In the genomic region with DNA sequence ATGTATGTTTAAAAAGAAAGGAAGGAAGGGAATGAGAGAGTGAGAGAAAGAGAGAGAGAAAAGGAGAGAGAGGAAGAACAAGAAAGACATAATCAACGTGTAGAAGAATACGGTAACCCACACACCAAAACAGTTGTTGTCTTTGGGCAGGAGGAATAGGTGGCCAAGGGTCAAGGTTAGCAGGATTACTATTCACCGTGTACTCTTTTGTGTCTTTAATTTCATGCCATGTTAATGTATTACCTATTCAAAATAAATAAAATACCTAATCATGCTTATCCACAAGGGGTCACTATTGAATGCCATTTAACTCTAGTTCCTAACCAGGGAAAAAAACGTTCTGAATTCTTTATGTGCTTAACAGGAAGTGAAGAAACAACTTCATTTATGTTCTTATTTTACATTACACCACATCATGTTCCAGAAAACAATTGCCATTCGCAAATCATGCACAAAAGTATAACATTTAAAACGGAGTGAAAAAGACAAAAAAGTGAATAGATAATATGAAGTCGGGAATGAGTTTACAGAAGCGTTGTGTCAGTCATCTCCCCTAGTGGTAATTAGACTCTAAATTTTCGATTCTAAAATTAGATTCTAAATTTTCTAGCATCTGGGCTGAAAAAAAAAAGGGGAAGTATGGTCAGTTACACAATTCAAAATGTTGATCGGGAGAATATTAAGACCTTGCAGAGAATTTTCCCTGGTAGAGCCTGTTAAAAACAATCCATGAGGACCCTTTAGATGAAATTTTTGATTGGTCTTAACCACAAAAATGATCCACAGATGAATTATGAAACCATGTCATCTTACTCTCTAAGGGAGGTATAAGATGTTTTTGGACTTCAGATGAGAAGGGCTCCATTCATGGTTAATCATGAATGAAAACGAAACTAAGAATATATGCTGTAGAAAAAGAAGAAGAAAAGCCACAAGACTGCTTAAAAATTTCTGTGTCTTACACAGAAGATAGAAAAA, we compare ENCODE assay signal across 8 cellular contexts. TPM values are rescaled to one million over a fixed set of nuclear protein-coding genes. Genes with fewer than 3 reads are reported as not detected.
DNase-seq lines count a peak whose midpoint lies in the region; ATAC-seq and TF ChIP-seq lines count a peak whose summit lies in the region.

No MANE protein-coding gene starts in this region.

- in situ Hi-C loops in GM13977 (cut with MboI; ENCODE audit: low pct_unique_long_range_greater_than_20kb, low sequenced_read_pairs, unreplicated experiment) = loop anchor here (10.0 to 25.0 kb wide), 2 partner anchors 303 to 456 kb away; a partner anchor contains a TSS

- DNase-seq in AG04450 (ENCODE audit: low read depth, low spot score) (peak; percentile 33), GM13977 (ENCODE audit: low spot score) (no peak), NAMALWA (ENCODE audit: low spot score) (peak; percentile 93), SHP77 (lab: John Stamatoyannopoulos, UW) (peak; percentile 69 to 82), dedifferentiated amniotic fluid mesenchymal stem cell (ENCODE audit: extremely low spot score) (peak; percentile 80), medulla oblongata (ENCODE audit: extremely low spot score) (peak; percentile 87), type B pancreatic cell (ENCODE audit: extremely low spot score, unreplicated experiment) (no peak)

- TF ChIP-seq CTCF in AG04450 (IDR thresholded peaks at IDR 0.05; ENCODE audit: low read depth, low read length) = peak; percentile 59
- TF ChIP-seq CTCF in GM13977 (IDR thresholded peaks at IDR 0.05; ENCODE audit: extremely low read depth, insufficient read depth, missing control alignments) = peak; percentile 44
- peak; percentile 78 for TF ChIP-seq CTCF in type B pancreatic cell (conservative IDR thresholded peaks at IDR 0.05)

- peak overlapping the region; percentile 87 for H3K4me3 Mint-ChIP-seq in type B pancreatic cell

- peak overlapping the region; percentile 59 for H3K4me3 ChIP-seq in AG04450 (ENCODE audit: low read depth, low read length)

- H3K27me3 ChIP-seq in AG04450 (ENCODE audit: control insufficient read depth, insufficient read depth, low read length) = peaks cover 10% of the 10 kb centered on the region

- H3K27ac Mint-ChIP-seq in type B pancreatic cell = peak overlapping the region; percentile 76

- peak; percentile 68 for ATAC-seq in HG02798 (IDR thresholded peaks at IDR 0.05; ENCODE audit: poor library complexity, unreplicated experiment)

- peaks cover 10% of the 10 kb centered on the region for H3K27me3 Mint-ChIP-seq in type B pancreatic cell

- H3K9me3 Mint-ChIP-seq in type B pancreatic cell = no peaks in the 10 kb centered on the region

- H3K27ac ChIP-seq in AG04450 (ENCODE audit: low read depth, low read length) = no peak overlapping the region

- CTCF ChIA-PET in AG04450 (lab: Charles Lee) = interaction anchor here (0.6 to 1.7 kb wide), 21 partner anchors 8 to 721 kb away, joined by 3 to 13 read pairs (median 4); a partner anchor contains a TSS

- POLR2A ChIA-PET in AG04450 (lab: Yijun Ruan, JAX) = no interaction called here

- peaks cover 4% of the 10 kb centered on the region for H3K4me1 Mint-ChIP-seq in type B pancreatic cell (ENCODE audit: unreplicated experiment)

- no peaks in the 10 kb centered on the region for H3K36me3 Mint-ChIP-seq in type B pancreatic cell

- no peaks in the 10 kb centered on the region for H3K9me3 ChIP-seq in AG04450 (ENCODE audit: control insufficient read depth, insufficient read depth, low read length)

RNA-seq across cellular contexts. Expression of a gene that starts 0.7 kb away (rescaled TPM):
- 0.04 and 0.07 TPM in 2 replicates for polyA plus RNA-seq in AG04450 (2011; rRNA removed)
- 0.22 TPM in 1 of 2 replicates, not detected in the other for polyA minus RNA-seq in AG04450 (2011; rRNA and poly(A)+ RNA removed)
- 0.17 and 1.1 TPM in 2 replicates for total RNA-seq in type B pancreatic cell (ENCODE audit: low replicate concordance)

RNA-seq across cellular contexts. Expression of a gene that starts 11.9 kb away (rescaled TPM):
- 80.6 and 104 TPM in 2 replicates for polyA plus RNA-seq in AG04450 (2011; rRNA removed)
- polyA minus RNA-seq in AG04450 (2011; rRNA and poly(A)+ RNA removed) = 33.7 and 62.1 TPM in 2 replicates
- 79.9 and 84.0 TPM in 2 replicates for total RNA-seq in type B pancreatic cell (ENCODE audit: low replicate concordance)

Comparison
In these comparisons a context has a peak if more than half of its experiments do, and no peak if none do; other contexts are left out.
1. DNase-seq: peak in AG04450 (single experiment), NAMALWA (single experiment), SHP77 (2 of 2), dedifferentiated amniotic fluid mesenchymal stem cell (single experiment) and medulla oblongata (single experiment); none in GM13977 (single experiment) and type B pancreatic cell (single experiment).
2. Peak in every context shown above with its lines, with median percentiles within 50 percentile points of each other: CTCF ChIP-seq.